ENCODE assay signal across 1 cellular context in genomic region chr17:41339571-41340169, GRCh38.
TF ChIP-seq lines count a peak whose summit lies in the region.

No MANE protein-coding gene starts in this region.

TF ChIP-seq in GM12878, 131 proteins besides CTCF, POLR2A, EP300 and RAD21:
- no peak for TF ChIP-seq ASH2L (IDR thresholded peaks at IDR 0.05; ENCODE audit: borderline replicate concordance, low read depth)
- no peak for TF ChIP-seq USF1 (IDR thresholded peaks at IDR 0.05; ENCODE audit: borderline replicate concordance, extremely low read length, insufficient read depth, low read depth, low read length)
- TF ChIP-seq RB1 (IDR thresholded peaks at IDR 0.05; ENCODE audit: borderline replicate concordance), result no peak
- no peak for TF ChIP-seq MLLT1 (IDR thresholded peaks at IDR 0.05)
- no peak for TF ChIP-seq JUND (IDR thresholded peaks at IDR 0.05; ENCODE audit: low read depth, low read length)
- no peak for TF ChIP-seq TCF12 (IDR thresholded peaks at IDR 0.05; ENCODE audit: low read depth, low read length)
- no peak for TF ChIP-seq KDM1A (IDR thresholded peaks at IDR 0.05; ENCODE audit: borderline replicate concordance)
- TF ChIP-seq RCOR1 (conservative IDR thresholded peaks at IDR 0.05; ENCODE audit: low read depth, low read length), result no peak
- no peak for TF ChIP-seq SREBF1 (IDR thresholded peaks at IDR 0.05; ENCODE audit: low read length)
- no peak for TF ChIP-seq PAX8 (IDR thresholded peaks at IDR 0.05)
- no peak for TF ChIP-seq IKZF2 (IDR thresholded peaks at IDR 0.05)
- no peak for TF ChIP-seq E2F8 (IDR thresholded peaks at IDR 0.05; ENCODE audit: low read depth, partially characterized antibody)
